Comparison of ENCODE assay signal across 1 cellular context in the genomic region with DNA sequence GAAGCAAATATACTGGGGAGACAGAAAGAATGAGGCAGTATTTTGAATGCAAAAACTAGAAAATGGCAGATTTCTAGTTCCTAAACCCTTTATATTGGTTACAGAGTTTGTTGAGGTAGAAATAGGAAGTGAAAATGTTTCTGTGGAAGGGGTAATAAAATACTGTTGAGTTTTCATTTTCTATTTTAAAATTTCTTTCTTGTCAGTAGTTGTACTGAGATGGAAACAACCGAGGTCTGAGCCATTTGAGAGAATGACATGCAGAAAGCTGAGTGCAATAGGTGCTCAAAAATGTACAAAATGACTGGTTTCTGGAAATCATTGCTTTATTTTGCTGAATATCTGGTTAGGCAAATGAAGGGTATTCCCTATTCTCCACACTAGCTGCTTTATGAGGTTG.
TF ChIP-seq lines count a peak whose summit lies in the region.

No MANE protein-coding gene starts in this region.

TF ChIP-seq in GM12878, 131 proteins besides CTCF, POLR2A, EP300 and RAD21 (continued from another document):
- TF ChIP-seq CUX1 (IDR thresholded peaks at IDR 0.05; ENCODE audit: insufficient replicate concordance, low read depth, low read length): no peak
- no peak for TF ChIP-seq NBN (IDR thresholded peaks at IDR 0.05)
- no peak for TF ChIP-seq GABPA (IDR thresholded peaks at IDR 0.05; ENCODE audit: low read depth)
- TF ChIP-seq NFXL1 (IDR thresholded peaks at IDR 0.05; ENCODE audit: borderline replicate concordance): no peak
- TF ChIP-seq ATF3 (IDR thresholded peaks at IDR 0.05; ENCODE audit: borderline replicate concordance, extremely low read depth, low read depth, low read length): no peak
- TF ChIP-seq, protein P1, sequence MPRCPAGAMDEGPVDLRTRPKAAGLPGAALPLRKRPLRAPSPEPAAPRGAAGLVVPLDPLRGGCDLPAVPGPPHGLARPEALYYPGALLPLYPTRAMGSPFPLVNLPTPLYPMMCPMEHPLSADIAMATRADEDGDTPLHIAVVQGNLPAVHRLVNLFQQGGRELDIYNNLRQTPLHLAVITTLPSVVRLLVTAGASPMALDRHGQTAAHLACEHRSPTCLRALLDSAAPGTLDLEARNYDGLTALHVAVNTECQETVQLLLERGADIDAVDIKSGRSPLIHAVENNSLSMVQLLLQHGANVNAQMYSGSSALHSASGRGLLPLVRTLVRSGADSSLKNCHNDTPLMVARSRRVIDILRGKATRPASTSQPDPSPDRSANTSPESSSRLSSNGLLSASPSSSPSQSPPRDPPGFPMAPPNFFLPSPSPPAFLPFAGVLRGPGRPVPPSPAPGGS (IDR thresholded peaks at IDR 0.05; ENCODE audit: borderline replicate concordance, insufficient read depth, low read depth, low read length, poor library complexity, severe bottlenecking): no peak
- TF ChIP-seq, protein P2, sequence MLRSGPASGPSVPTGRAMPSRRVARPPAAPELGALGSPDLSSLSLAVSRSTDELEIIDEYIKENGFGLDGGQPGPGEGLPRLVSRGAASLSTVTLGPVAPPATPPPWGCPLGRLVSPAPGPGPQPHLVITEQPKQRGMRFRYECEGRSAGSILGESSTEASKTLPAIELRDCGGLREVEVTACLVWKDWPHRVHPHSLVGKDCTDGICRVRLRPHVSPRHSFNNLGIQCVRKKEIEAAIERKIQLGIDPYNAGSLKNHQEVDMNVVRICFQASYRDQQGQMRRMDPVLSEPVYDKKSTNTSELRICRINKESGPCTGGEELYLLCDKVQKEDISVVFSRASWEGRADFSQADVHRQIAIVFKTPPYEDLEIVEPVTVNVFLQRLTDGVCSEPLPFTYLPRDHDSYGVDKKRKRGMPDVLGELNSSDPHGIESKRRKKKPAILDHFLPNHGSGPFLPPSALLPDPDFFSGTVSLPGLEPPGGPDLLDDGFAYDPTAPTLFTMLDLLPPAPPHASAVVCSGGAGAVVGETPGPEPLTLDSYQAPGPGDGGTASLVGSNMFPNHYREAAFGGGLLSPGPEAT (IDR thresholded peaks at IDR 0.05; ENCODE audit: low read depth): peak; percentile 39; the same call in 1 of the 2 replicates
- 0 out of 3 replicates have a peak, but pooled peaks have one; percentile 39 for TF ChIP-seq POU2F2 (IDR thresholded peaks at IDR 0.05; ENCODE audit: borderline replicate concordance, low read depth, low read length)
- TF ChIP-seq MEF2A (IDR thresholded peaks at IDR 0.05; ENCODE audit: insufficient read depth, low read depth, low read length): no peak
- TF ChIP-seq ZNF24 (IDR thresholded peaks at IDR 0.05): peak; percentile 65; the same call in 1 of the 2 replicates
- TF ChIP-seq SPI1 (IDR thresholded peaks at IDR 0.05; ENCODE audit: borderline replicate concordance, insufficient read depth, low read depth, low read length): peak; percentile 79
